In the genomic region with DNA sequence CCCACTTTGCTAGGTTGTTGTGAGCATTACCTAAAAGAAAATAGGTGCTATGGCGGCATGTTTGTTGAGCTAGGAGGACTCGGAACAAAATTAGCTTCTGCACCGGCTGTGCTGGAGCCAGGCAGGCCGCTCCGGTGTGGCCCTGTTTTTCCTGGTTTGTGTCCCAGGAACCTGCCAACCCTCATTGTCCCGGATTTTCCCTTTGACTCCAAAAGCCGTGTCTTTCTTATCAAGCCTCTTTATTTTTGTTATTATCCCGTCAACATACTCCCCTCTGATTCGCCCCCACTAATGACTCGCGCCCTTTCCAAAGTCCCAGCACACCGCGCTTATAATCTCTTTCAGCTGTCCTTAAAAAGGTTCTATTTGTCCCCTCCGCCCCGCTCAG, we compare ENCODE assay signal across 8 cellular contexts.
DNase-seq lines count a peak whose midpoint lies in the region; ATAC-seq, FAIRE-seq and TF ChIP-seq lines count a peak whose summit lies in the region.

No MANE protein-coding gene starts in this region.

- TF ChIP-seq RAD21 in neural cell (conservative IDR thresholded peaks at IDR 0.05), result no peak

- no peak for DNase-seq in MG63
- peak; percentile 55 for DNase-seq in endodermal cell
- no peak for DNase-seq in ureter (ENCODE audit: low spot score)
- no peak for DNase-seq in D721Med (ENCODE audit: insufficient read length, low spot score)

- H3F3A ChIP-seq in neural cell (ENCODE audit: insufficient read depth, low read length, poor library complexity, severe bottlenecking), result no peaks in the 10 kb centered on the region

- H3K79me2 ChIP-seq in ACC112 (ENCODE audit: control insufficient read depth, insufficient read depth, low read length, unreplicated experiment) (no peaks in the 10 kb centered on the region), neural cell (replicated peaks; ENCODE audit: insufficient read depth, low read length) (no peaks in the 10 kb centered on the region)

- no peaks in the 10 kb centered on the region for H3K27me3 ChIP-seq in ACC112 (ENCODE audit: insufficient read depth, low read length)
- H3K27me3 ChIP-seq in MG63, result no peaks in the 10 kb centered on the region
- no peaks in the 10 kb centered on the region for H3K27me3 ChIP-seq in endodermal cell (ENCODE audit: control insufficient read depth, insufficient read depth, low read length, poor library complexity, severe bottlenecking)
- no peaks in the 10 kb centered on the region for H3K27me3 ChIP-seq in neural cell (ENCODE audit: insufficient read depth, low read depth, low read length)

- H3K9me2 ChIP-seq in neural cell (ENCODE audit: insufficient read depth, low read length), result no peaks in the 10 kb centered on the region

- H3K4me3 Mint-ChIP-seq in endodermal cell, result peak overlapping the region; percentile 57

- H3K36me3 ChIP-seq in ACC112 (ENCODE audit: insufficient read depth, low read length) (no peaks in the 10 kb centered on the region), MG63 (no peaks in the 10 kb centered on the region), endodermal cell (ENCODE audit: control insufficient read depth, insufficient read depth, low read length) (no peaks in the 10 kb centered on the region), neural cell (ENCODE audit: insufficient read depth, low read length) (no peaks in the 10 kb centered on the region)

- ATAC-seq in HG03378 (IDR thresholded peaks at IDR 0.05; ENCODE audit: unreplicated experiment) (no peak), HG03108 (IDR thresholded peaks at IDR 0.05; ENCODE audit: unreplicated experiment) (no peak)

- peaks cover 27% of the 10 kb centered on the region for H3K4me1 Mint-ChIP-seq in endodermal cell

- H3K27ac Mint-ChIP-seq in endodermal cell, result peak overlapping the region; percentile 30

- H3K27ac ChIP-seq in ACC112 (ENCODE audit: low read depth, low read length) (peak overlapping the region; percentile 51), endodermal cell (ENCODE audit: low read depth, low read length) (no peak overlapping the region), neural cell (ENCODE audit: low read length) (no peak overlapping the region)

- no peak for FAIRE-seq in D721Med (lab: Jason Lieb, UNC)

- H3K4me3 ChIP-seq in ACC112 (ENCODE audit: low read depth, low read length) (peak overlapping the region; percentile 74), MG63 (peak overlapping the region; percentile 33), endodermal cell (ENCODE audit: low read length) (peak overlapping the region; percentile 69), neural cell (ENCODE audit: low read length) (peak overlapping the region; percentile 61)

- H3K4me1 ChIP-seq in ACC112 (ENCODE audit: control insufficient read depth, insufficient read depth, low read length, unreplicated experiment), result peaks cover 42% of the 10 kb centered on the region
- H3K4me1 ChIP-seq in endodermal cell (ENCODE audit: control insufficient read depth, insufficient read depth, low read length), result peaks cover 4% of the 10 kb centered on the region

- H4K20me1 ChIP-seq in neural cell (ENCODE audit: insufficient read depth), result no peaks in the 10 kb centered on the region

- no peak overlapping the region for H3K9ac ChIP-seq in endodermal cell (ENCODE audit: extremely low read depth, low read length, poor library complexity, severe bottlenecking)
- H3K9ac ChIP-seq in neural cell (ENCODE audit: low read length), result no peak overlapping the region

- H3K27me3 Mint-ChIP-seq in endodermal cell (ENCODE audit: insufficient read depth), result peaks cover 16% of the 10 kb centered on the region

- H3K4me2 ChIP-seq in neural cell (ENCODE audit: low read length), result no peak overlapping the region

- TF ChIP-seq CTCF in endodermal cell (conservative IDR thresholded peaks at IDR 0.05) (no peak), neural cell (IDR thresholded peaks at IDR 0.05; ENCODE audit: poor library complexity, severe bottlenecking) (no peak), D721Med (IDR thresholded peaks at IDR 0.05; ENCODE audit: insufficient read depth, missing control alignments) (no peak)

- no peak for TF ChIP-seq EP300 in neural cell (conservative IDR thresholded peaks at IDR 0.05; ENCODE audit: poor library complexity, severe bottlenecking)

- H3K9me3 Mint-ChIP-seq in endodermal cell, result no peaks in the 10 kb centered on the region

- H3K36me3 Mint-ChIP-seq in endodermal cell (ENCODE audit: low read depth), result no peaks in the 10 kb centered on the region

- H2AFZ ChIP-seq in ACC112 (ENCODE audit: low read length, unreplicated experiment) (peak overlapping the region; percentile 97), neural cell (ENCODE audit: low read depth, low read length) (peak overlapping the region; percentile 44)

- WGBS in endodermal cell (ENCODE audit: insufficient coverage in 1 of 2, insufficient read length in 1 of 2), 2 experiments, result 83 to 88% methylated on average over 14 to 15 of the region's 15 CpGs

- H3K9me3 ChIP-seq in MG63, result no peaks in the 10 kb centered on the region
- H3K9me3 ChIP-seq in endodermal cell (ENCODE audit: control insufficient read depth, low read length), result no peaks in the 10 kb centered on the region
- no peaks in the 10 kb centered on the region for H3K9me3 ChIP-seq in neural cell (ENCODE audit: low read length)

TF ChIP-seq in neural cell, 6 proteins besides CTCF, POLR2A, EP300 and RAD21:
- no peak for TF ChIP-seq REST (IDR thresholded peaks at IDR 0.05; ENCODE audit: borderline replicate concordance)
- no peak for TF ChIP-seq TAF1 (IDR thresholded peaks at IDR 0.05; ENCODE audit: low read depth)
- TF ChIP-seq MXI1 (conservative IDR thresholded peaks at IDR 0.05; ENCODE audit: poor library complexity, severe bottlenecking), result no peak
- TF ChIP-seq POLR2AphosphoS5 (IDR thresholded peaks at IDR 0.05), result no peak
- TF ChIP-seq EZH2 (IDR thresholded peaks at IDR 0.05; ENCODE audit: borderline replicate concordance, insufficient read depth, low read length, poor library complexity, severe bottlenecking), result no peak
- TF ChIP-seq SMC3 (conservative IDR thresholded peaks at IDR 0.05; ENCODE audit: poor library complexity), result no peak
